In genomic region chr1:54053745-54054437, GRCh38 we compare ENCODE assay signal across 7 cellular contexts. TPM values are rescaled to one million over a fixed set of nuclear protein-coding genes. Genes with fewer than 3 reads are reported as not detected.
DNase-seq lines count a peak whose midpoint lies in the region; TF ChIP-seq lines count a peak whose summit lies in the region.

No MANE protein-coding gene starts in this region.

- H3K27ac ChIP-seq in ectodermal cell (ENCODE audit: insufficient read depth, low read depth, low read length, poor library complexity, severe bottlenecking), result peak overlapping the region; percentile 91

- peaks cover 7% of the 10 kb centered on the region for H3K4me1 ChIP-seq in ectodermal cell (ENCODE audit: control insufficient read depth, insufficient read depth, low read length)

- H3K36me3 ChIP-seq in ectodermal cell (ENCODE audit: control insufficient read depth, insufficient read depth, low read length), result no peaks in the 10 kb centered on the region

- no peaks in the 10 kb centered on the region for H3K27me3 ChIP-seq in ectodermal cell (ENCODE audit: control insufficient read depth, insufficient read depth, low read length, poor library complexity, severe bottlenecking)

- H3K27me3 Mint-ChIP-seq in neural crest cell (ENCODE audit: low read depth) (no peaks in the 10 kb centered on the region), progenitor cell of endocrine pancreas (no peaks in the 10 kb centered on the region)

- DNase-seq in GM03348 (ENCODE audit: low spot score) (peak; percentile 40), LoVo (ENCODE audit: low spot score) (peak; percentile 2), neural crest cell (ENCODE audit: low read depth, low spot score) (no peak), progenitor cell of endocrine pancreas (ENCODE audit: low spot score, unreplicated experiment) (no peak), SKM-1 (lab: John Stamatoyannopoulos, UW; ENCODE audit: unreplicated experiment) (no peak)
- no peak for DNase-seq in activated CD4-positive, alpha-beta T cell treated with anti-CD3 and anti-CD28 coated beads, Interleukin-2, amount 50 U/mL, for 1 hour

- H3K36me3 Mint-ChIP-seq in neural crest cell (ENCODE audit: low read depth) (no peaks in the 10 kb centered on the region), progenitor cell of endocrine pancreas (ENCODE audit: insufficient read depth) (peaks cover 7% of the 10 kb centered on the region)

- H3K27ac Mint-ChIP-seq in neural crest cell (ENCODE audit: unreplicated experiment), result peak overlapping the region; percentile 76
- no peak overlapping the region for H3K27ac Mint-ChIP-seq in progenitor cell of endocrine pancreas

- H3K4me3 Mint-ChIP-seq in neural crest cell (no peak overlapping the region), progenitor cell of endocrine pancreas (ENCODE audit: low read depth) (no peak overlapping the region)

- H3K9me3 ChIP-seq in ectodermal cell (ENCODE audit: control insufficient read depth, low read length), result no peaks in the 10 kb centered on the region

- 33 to 37% methylated on average over 20 to 21 of the region's 21 CpGs for WGBS in ectodermal cell, 2 experiments

- H3K4me1 Mint-ChIP-seq in neural crest cell (peaks cover 12% of the 10 kb centered on the region), progenitor cell of endocrine pancreas (ENCODE audit: low read depth) (peaks cover 8% of the 10 kb centered on the region)

- H3K4me3 ChIP-seq in ectodermal cell (ENCODE audit: insufficient read depth, low read depth, low read length), result peak overlapping the region; percentile 91

- H3K9me3 Mint-ChIP-seq in neural crest cell (no peaks in the 10 kb centered on the region), progenitor cell of endocrine pancreas (ENCODE audit: low read depth) (no peaks in the 10 kb centered on the region)

- TF ChIP-seq CTCF in neural crest cell (conservative IDR thresholded peaks at IDR 0.05) (no peak), progenitor cell of endocrine pancreas (IDR thresholded peaks at IDR 0.05; ENCODE audit: unreplicated experiment) (no peak)

RNA-seq across cellular contexts. Expression of gene TCEANC2, which starts 0.5 kb away (rescaled TPM):
- polyA plus RNA-seq in ectodermal cell (2013, experiment 1 of 4), result 10.6 TPM
- polyA plus RNA-seq in ectodermal cell (2013, experiment 2 of 4), result 11.4 TPM
- polyA plus RNA-seq in ectodermal cell (2013, experiment 3 of 4), result 10.1 TPM
- 7.0 TPM for polyA plus RNA-seq in ectodermal cell (2013, experiment 4 of 4)
- total RNA-seq in neural crest cell (8.5 and 8.7 TPM in 2 replicates), progenitor cell of endocrine pancreas (6.5 and 6.7 TPM in 2 replicates)

RNA-seq across cellular contexts. Expression of gene TMEM59, which starts 0.9 kb away (rescaled TPM):
- 129 TPM for polyA plus RNA-seq in ectodermal cell (2013, experiment 1 of 4)
- polyA plus RNA-seq in ectodermal cell (2013, experiment 2 of 4), result 134 TPM
- polyA plus RNA-seq in ectodermal cell (2013, experiment 3 of 4), result 130 TPM
- 146 TPM for polyA plus RNA-seq in ectodermal cell (2013, experiment 4 of 4)
- total RNA-seq in neural crest cell, result 103 and 105 TPM in 2 replicates
- 196 and 205 TPM in 2 replicates for total RNA-seq in progenitor cell of endocrine pancreas

RNA-seq across cellular contexts. Expression of gene LDLRAD1, which starts 35.9 kb away (rescaled TPM):
- polyA plus RNA-seq in ectodermal cell (2013, experiment 1 of 4), result not detected
- polyA plus RNA-seq in ectodermal cell (2013, experiment 2 of 4), result not detected
- not detected for polyA plus RNA-seq in ectodermal cell (2013, experiment 3 of 4)
- not detected for polyA plus RNA-seq in ectodermal cell (2013, experiment 4 of 4)
- total RNA-seq in neural crest cell, result not detected in 2 replicates
- 0.20 and 0.84 TPM in 2 replicates for total RNA-seq in progenitor cell of endocrine pancreas

Comparison
In these comparisons a context has a peak if more than half of its experiments do, and no peak if none do; other contexts are left out.
1. DNase-seq: peak in GM03348 (single experiment) and LoVo (single experiment); none in neural crest cell (single experiment), progenitor cell of endocrine pancreas (single experiment), SKM-1 (single experiment) and activated CD4-positive, alpha-beta T cell treated with anti-CD3 and anti-CD28 coated beads, Interleukin-2, amount 50 U/mL, for 1 hour (single experiment).